Comparison of ENCODE assay signal across 8 cellular contexts in genomic region chr14:49768301-49769121, GRCh38. TPM values are rescaled to one million over a fixed set of nuclear protein-coding genes. Genes with fewer than 3 reads are reported as not detected.
DNase-seq lines count a peak whose midpoint lies in the region; ATAC-seq and TF ChIP-seq lines count a peak whose summit lies in the region.

No MANE protein-coding gene starts in this region.

- no peaks in the 10 kb centered on the region for H3K9me3 Mint-ChIP-seq in activated naive CD8-positive, alpha-beta T cell (ENCODE audit: low read depth)
- H3K9me3 Mint-ChIP-seq in type B pancreatic cell, result no peaks in the 10 kb centered on the region

- TF ChIP-seq CTCF in HL-60 (IDR thresholded peaks at IDR 0.05; ENCODE audit: insufficient read depth, low read length) (no peak), type B pancreatic cell (conservative IDR thresholded peaks at IDR 0.05) (no peak)

- peak overlapping the region; percentile 93 for H3K27ac ChIP-seq in HL-60 (replicated peaks)

- no peaks in the 10 kb centered on the region for H3K27me3 Mint-ChIP-seq in activated naive CD8-positive, alpha-beta T cell
- no peaks in the 10 kb centered on the region for H3K27me3 Mint-ChIP-seq in type B pancreatic cell

- ATAC-seq in GM19463 (IDR thresholded peaks at IDR 0.05; ENCODE audit: unreplicated experiment), result peak; percentile 21
- peak; percentile 50 for ATAC-seq in SK-N-SH treated with all-trans-retinoic acid at 6 μM for 48 hours

- no peaks in the 10 kb centered on the region for H3K36me3 Mint-ChIP-seq in activated naive CD8-positive, alpha-beta T cell
- peaks cover 3% of the 10 kb centered on the region for H3K36me3 Mint-ChIP-seq in type B pancreatic cell

- intact Hi-C loops in cardiac septum (cut with DNase I), result loop anchor here (2.0 kb wide), 2 partner anchors 76 to 134 kb away; partner anchors contain the start of genes DNAAF2 and KLHDC1
- intact Hi-C loops in posterior cingulate gyrus (cut with DNase I), result loop anchor here (1.0 to 2.0 kb wide), 2 partner anchors 76 to 134 kb away; partner anchors contain the start of gene KLHDC1

- peak; percentile 8 for DNase-seq in COLO829 (ENCODE audit: low spot score)
- DNase-seq in HL-60 (ENCODE audit: low read depth in 1 of 2, low spot score in 1 of 2), result peak; percentile 24 to 55
- peak; percentile 78 for DNase-seq in cardiac septum (ENCODE audit: low spot score)
- DNase-seq in posterior cingulate gyrus, result peak; percentile 20 to 92 (median 40)
- DNase-seq in type B pancreatic cell (ENCODE audit: extremely low spot score, unreplicated experiment), result no peak

- H3K4me1 Mint-ChIP-seq in activated naive CD8-positive, alpha-beta T cell (ENCODE audit: low read depth), result peaks cover 33% of the 10 kb centered on the region
- peaks cover 27% of the 10 kb centered on the region for H3K4me1 Mint-ChIP-seq in type B pancreatic cell (ENCODE audit: unreplicated experiment)

- H3K27ac Mint-ChIP-seq in activated naive CD8-positive, alpha-beta T cell, result peak overlapping the region; percentile 98
- peak overlapping the region; percentile 99 for H3K27ac Mint-ChIP-seq in type B pancreatic cell

- peak overlapping the region; percentile 96 for H3K4me3 Mint-ChIP-seq in activated naive CD8-positive, alpha-beta T cell
- peak overlapping the region; percentile 99 for H3K4me3 Mint-ChIP-seq in type B pancreatic cell

- H3K27me3 ChIP-seq in HL-60 (ENCODE audit: insufficient read depth, poor library complexity, severe bottlenecking), result no peaks in the 10 kb centered on the region

- peak overlapping the region; percentile 82 for H3K4me3 ChIP-seq in HL-60 (replicated peaks; ENCODE audit: insufficient read depth, low read length)

TF ChIP-seq in SK-N-SH treated with all-trans-retinoic acid at 6 μM for 48 hours, 23 proteins besides CTCF, POLR2A, EP300 and RAD21:
- TF ChIP-seq TOX (CRISPR knock-in tag; IDR thresholded peaks at IDR 0.05; ENCODE audit: borderline replicate concordance) (no peak), ESRRG (CRISPR knock-in tag; IDR thresholded peaks at IDR 0.05) (no peak), SNAI2 (CRISPR knock-in tag; IDR thresholded peaks at IDR 0.05) (no peak), ZNF565 (CRISPR knock-in tag; conservative IDR thresholded peaks at IDR 0.05; ENCODE audit: low read depth) (no peak), PPARA (CRISPR knock-in tag; IDR thresholded peaks at IDR 0.05; ENCODE audit: borderline replicate concordance) (no peak), ZNF70 (CRISPR knock-in tag; IDR thresholded peaks at IDR 0.05) (no peak), GLIS3 (CRISPR knock-in tag; IDR thresholded peaks at IDR 0.05) (no peak), CSRNP3 (CRISPR knock-in tag; IDR thresholded peaks at IDR 0.05) (no peak), ARNTL (CRISPR knock-in tag; IDR thresholded peaks at IDR 0.05; ENCODE audit: borderline replicate concordance, low read depth) (no peak), ZNF8 (CRISPR knock-in tag; IDR thresholded peaks at IDR 0.05) (no peak), OSR1 (CRISPR knock-in tag; IDR thresholded peaks at IDR 0.05) (no peak), BACH2 (CRISPR knock-in tag; IDR thresholded peaks at IDR 0.05; ENCODE audit: borderline replicate concordance) (no peak)
- TF ChIP-seq, protein P1, sequence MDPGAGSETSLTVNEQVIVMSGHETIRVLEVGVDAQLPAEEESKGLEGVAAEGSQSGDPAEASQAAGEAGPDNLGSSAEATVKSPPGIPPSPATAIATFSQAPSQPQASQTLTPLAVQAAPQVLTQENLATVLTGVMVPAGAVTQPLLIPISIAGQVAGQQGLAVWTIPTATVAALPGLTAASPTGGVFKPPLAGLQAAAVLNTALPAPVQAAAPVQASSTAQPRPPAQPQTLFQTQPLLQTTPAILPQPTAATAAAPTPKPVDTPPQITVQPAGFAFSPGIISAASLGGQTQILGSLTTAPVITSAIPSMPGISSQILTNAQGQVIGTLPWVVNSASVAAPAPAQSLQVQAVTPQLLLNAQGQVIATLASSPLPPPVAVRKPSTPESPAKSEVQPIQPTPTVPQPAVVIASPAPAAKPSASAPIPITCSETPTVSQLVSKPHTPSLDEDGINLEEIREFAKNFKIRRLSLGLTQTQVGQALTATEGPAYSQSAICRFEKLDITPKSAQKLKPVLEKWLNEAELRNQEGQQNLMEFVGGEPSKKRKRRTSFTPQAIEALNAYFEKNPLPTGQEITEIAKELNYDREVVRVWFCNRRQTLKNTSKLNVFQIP (CRISPR knock-in tag; IDR thresholded peaks at IDR 0.05; ENCODE audit: borderline replicate concordance, low read depth), result no peak
- TF ChIP-seq, protein P2, sequence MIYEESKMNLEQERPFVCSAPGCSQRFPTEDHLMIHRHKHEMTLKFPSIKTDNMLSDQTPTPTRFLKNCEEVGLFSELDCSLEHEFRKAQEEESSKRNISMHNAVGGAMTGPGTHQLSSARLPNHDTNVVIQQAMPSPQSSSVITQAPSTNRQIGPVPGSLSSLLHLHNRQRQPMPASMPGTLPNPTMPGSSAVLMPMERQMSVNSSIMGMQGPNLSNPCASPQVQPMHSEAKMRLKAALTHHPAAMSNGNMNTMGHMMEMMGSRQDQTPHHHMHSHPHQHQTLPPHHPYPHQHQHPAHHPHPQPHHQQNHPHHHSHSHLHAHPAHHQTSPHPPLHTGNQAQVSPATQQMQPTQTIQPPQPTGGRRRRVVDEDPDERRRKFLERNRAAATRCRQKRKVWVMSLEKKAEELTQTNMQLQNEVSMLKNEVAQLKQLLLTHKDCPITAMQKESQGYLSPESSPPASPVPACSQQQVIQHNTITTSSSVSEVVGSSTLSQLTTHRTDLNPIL (CRISPR knock-in tag; IDR thresholded peaks at IDR 0.05; ENCODE audit: low read depth), result no peak

RNA-seq across cellular contexts. Expression of gene KLHDC2, which starts 0.6 kb away (rescaled TPM):
- total RNA-seq in cardiac septum (77.2 TPM), type B pancreatic cell (ENCODE audit: low replicate concordance) (59.2 and 60.0 TPM in 2 replicates)
